In the genomic region with DNA sequence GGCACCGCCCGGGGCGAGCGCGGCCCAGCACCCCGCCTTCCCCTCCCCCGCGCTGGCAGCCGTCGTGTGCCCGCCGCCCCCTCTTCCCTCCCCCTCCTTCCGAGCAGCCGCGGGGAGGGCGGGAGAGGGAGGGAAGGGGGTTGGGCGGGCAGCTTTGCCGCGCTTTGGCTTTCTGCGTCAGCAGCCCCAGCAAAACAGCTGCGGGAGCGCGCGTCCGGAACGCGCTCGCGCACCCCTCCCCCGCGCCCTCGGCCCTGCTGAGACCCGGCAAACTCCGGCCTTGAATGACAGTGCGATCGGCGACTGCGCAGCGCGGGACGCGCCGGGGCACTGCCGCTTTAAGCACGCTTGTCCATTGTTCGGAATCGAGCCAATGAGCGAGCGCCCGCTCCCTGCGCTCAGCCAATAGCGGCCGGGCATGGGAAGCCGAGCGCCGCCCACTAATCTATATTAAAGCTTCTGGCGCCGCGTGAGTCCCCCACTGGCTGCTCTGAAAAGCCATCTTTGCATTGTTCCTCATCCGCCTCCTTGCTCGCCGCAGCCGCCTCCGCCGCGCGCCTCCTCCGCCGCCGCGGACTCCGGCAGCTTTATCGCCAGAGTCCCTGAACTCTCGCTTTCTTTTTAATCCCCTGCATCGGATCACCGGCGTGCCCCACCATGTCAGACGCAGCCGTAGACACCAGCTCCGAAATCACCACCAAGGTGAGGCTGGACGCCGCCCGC, we compare ENCODE assay signal across 8 cellular contexts. TPM values are rescaled to one million over a fixed set of nuclear protein-coding genes. Genes with fewer than 3 reads are reported as not detected.
DNase-seq lines count a peak whose midpoint lies in the region; ATAC-seq and TF ChIP-seq lines count a peak whose summit lies in the region.

A gene with protein sequence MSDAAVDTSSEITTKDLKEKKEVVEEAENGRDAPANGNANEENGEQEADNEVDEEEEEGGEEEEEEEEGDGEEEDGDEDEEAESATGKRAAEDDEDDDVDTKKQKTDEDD (plus strand): TSS at position 476 of the 723 bp plus-strand sequence. CDS start 182 bp downstream, at position 658.

- peaks cover 30% of the 10 kb centered on the region for H3K4me1 Mint-ChIP-seq in activated T-cell treated with anti-CD3 and anti-CD28 coated beads, Interleukin-2, amount 50 U/mL, for 4 hours (ENCODE audit: low read depth)

- DNase-seq in DMS53 (lab: John Stamatoyannopoulos, UW) (peak; percentile 99), KG1 (lab: John Stamatoyannopoulos, UW) (peak; percentile 98), Panc1 (ENCODE audit: low read depth, low spot score) (peak; percentile 93)
- peak; percentile 99 for DNase-seq in activated T-cell treated with anti-CD3 and anti-CD28 coated beads, Interleukin-2, amount 50 U/mL, for 4 hours
- DNase-seq in stimulated activated CD8-positive, alpha-beta memory T cell treated with anti-CD3 and anti-CD28 coated beads, Interleukin-7, amount 100 ng/mL, for 24 hours (ENCODE audit: low read depth) = peak; percentile 96

- H3K4me1 ChIP-seq in Panc1 (ENCODE audit: control insufficient read depth, insufficient read depth, low read length) (peaks cover 28% of the 10 kb centered on the region), esophagus (ENCODE audit: control insufficient read depth in 2 of 2, insufficient read depth in 2 of 2, low read length in 1 of 2) (peaks cover 11 to 16% of the 10 kb centered on the region in 2 donors), muscle layer of colon (ENCODE audit: insufficient read depth, low read length) (peaks cover 27% of the 10 kb centered on the region)

- in situ Hi-C loops in Panc1 (cut with HindIII; ENCODE audit: low pct_unique_long_range_greater_than_20kb, low sequenced_read_pairs) = no loop called here

- H3K27ac ChIP-seq in Panc1 (ENCODE audit: low read length) (peak within 1 kb of the TSS; percentile 99), esophagus (ENCODE audit: low read depth in 2 of 2, low read length in 1 of 2) (peak within 1 kb of the TSS; percentile 99 to 100), muscle layer of colon (ENCODE audit: low read depth, low read length) (peak within 1 kb of the TSS; percentile 99)

- H3K27me3 ChIP-seq in Panc1 (ENCODE audit: control insufficient read depth, insufficient read depth, low read length) (no peaks in the 10 kb centered on the region), esophagus (ENCODE audit: control insufficient read depth in 1 of 2, insufficient read depth in 2 of 2, low read length in 2 of 2) (no peaks in the 10 kb centered on the region), muscle layer of colon (ENCODE audit: control insufficient read depth in 1 of 2, insufficient read depth in 2 of 2, low read length in 2 of 2) (no peaks in the 10 kb centered on the region)

- TF ChIP-seq CTCF in Panc1 (IDR thresholded peaks at IDR 0.05) = no peak

- H3K27me3 Mint-ChIP-seq in activated T-cell treated with anti-CD3 and anti-CD28 coated beads, Interleukin-2, amount 50 U/mL, for 4 hours (ENCODE audit: low read depth) = no peaks in the 10 kb centered on the region

- H3K9me3 ChIP-seq in Panc1 (ENCODE audit: control insufficient read depth, insufficient read depth, low read depth, low read length) (no peaks in the 10 kb centered on the region), esophagus (ENCODE audit: control insufficient read depth in 2 of 2, insufficient read depth in 1 of 2, low read depth in 1 of 2, low read length in 1 of 2) (no peaks in the 10 kb centered on the region), muscle layer of colon (ENCODE audit: low read length) (no peaks in the 10 kb centered on the region)

- H3K36me3 Mint-ChIP-seq in activated T-cell treated with anti-CD3 and anti-CD28 coated beads, Interleukin-2, amount 50 U/mL, for 4 hours (ENCODE audit: insufficient read depth) = peaks cover 28% of the 10 kb centered on the region

- intact Hi-C loops in Panc1 (cut with micrococcal nuclease; ENCODE audit: unreplicated experiment) = no loop called here

- ATAC-seq in GM21723 (IDR thresholded peaks at IDR 0.05; ENCODE audit: unreplicated experiment) (peak; percentile 61), Panc1 (peak; percentile 76)
- peak; percentile 67 to 70 for ATAC-seq in activated T-cell treated with anti-CD3 and anti-CD28 coated beads, Interleukin-2, amount 50 U/mL, for 4 hours

- H3K4me3 Mint-ChIP-seq in activated T-cell treated with anti-CD3 and anti-CD28 coated beads, Interleukin-2, amount 50 U/mL, for 4 hours = peak within 1 kb of the TSS; percentile 99

- CTCF ChIA-PET in Panc1 (lab: Charles Lee) = interaction anchor here (0.6 to 0.7 kb wide), 2 partner anchors 31 to 189 kb away, joined by 3 to 14 read pairs; no protein-coding TSS in a partner anchor

- 0 to 1% methylated on average over 44 to 83 of the region's 83 CpGs for WGBS in esophagus, 2 donors

- no peaks in the 10 kb centered on the region for H3K9me3 Mint-ChIP-seq in activated T-cell treated with anti-CD3 and anti-CD28 coated beads, Interleukin-2, amount 50 U/mL, for 4 hours

- H3K9ac ChIP-seq in muscle layer of colon (ENCODE audit: low read length) = peak within 1 kb of the TSS; percentile 83

- H3K36me3 ChIP-seq in Panc1 (ENCODE audit: control insufficient read depth, insufficient read depth, low read length) = peaks cover 14% of the 10 kb centered on the region
- peaks cover 6 to 14% of the 10 kb centered on the region in 2 donors for H3K36me3 ChIP-seq in esophagus (ENCODE audit: control insufficient read depth in 2 of 2, insufficient read depth in 2 of 2, low read length in 1 of 2)
- H3K36me3 ChIP-seq in muscle layer of colon (ENCODE audit: insufficient read depth, low read length) = peaks cover 14% of the 10 kb centered on the region

- BruUV-seq in Panc1 (replicated peaks; lab: Mats Ljungman, UMichigan) = no TSS peak

- POLR2A ChIA-PET in Panc1 (lab: Charles Lee) = interaction anchor here (0.6 to 0.8 kb wide), 3 partner anchors 41 to 464 kb away, joined by 3 to 6 read pairs (median 4); no protein-coding TSS in a partner anchor

- H3K4me3 ChIP-seq in Panc1 (ENCODE audit: low read depth in 2 of 2, low read length in 2 of 2) (peak within 1 kb of the TSS; percentile 75 to 90), esophagus (ENCODE audit: low read depth in 1 of 2, low read length in 2 of 2) (peak within 1 kb of the TSS; percentile 83 to 88), muscle layer of colon (ENCODE audit: low read depth in 1 of 2, low read length in 2 of 2) (peak within 1 kb of the TSS; percentile 78 to 99)

RNA-seq across cellular contexts. Expression of the gene that starts here (rescaled TPM):
- 1,390 TPM for total RNA-seq in Panc1 (2021; ENCODE audit: unreplicated experiment)
- polyA plus RNA-seq in Panc1 (2012; ENCODE audit: insufficient read length) = 1,958 TPM
- total RNA-seq in activated T-cell treated with anti-CD3 and anti-CD28 coated beads, Interleukin-2, amount 50 U/mL, for 4 hours = 1,000 to 10,000 TPM; 2,248 to 2,672 (median 2,390) TPM
- polyA plus RNA-seq in esophagus = 1,000 to 10,000 TPM; 1,139 to 1,606 TPM

Comparison
In these comparisons a context has a peak if more than half of its experiments do, and no peak if none do; other contexts are left out.
1. Peak in every context shown above with its lines: DNase-seq, ATAC-seq, H3K4me3 ChIP-seq and H3K27ac ChIP-seq.